Comparison of ENCODE assay signal across 7 cellular contexts in the genomic region with DNA sequence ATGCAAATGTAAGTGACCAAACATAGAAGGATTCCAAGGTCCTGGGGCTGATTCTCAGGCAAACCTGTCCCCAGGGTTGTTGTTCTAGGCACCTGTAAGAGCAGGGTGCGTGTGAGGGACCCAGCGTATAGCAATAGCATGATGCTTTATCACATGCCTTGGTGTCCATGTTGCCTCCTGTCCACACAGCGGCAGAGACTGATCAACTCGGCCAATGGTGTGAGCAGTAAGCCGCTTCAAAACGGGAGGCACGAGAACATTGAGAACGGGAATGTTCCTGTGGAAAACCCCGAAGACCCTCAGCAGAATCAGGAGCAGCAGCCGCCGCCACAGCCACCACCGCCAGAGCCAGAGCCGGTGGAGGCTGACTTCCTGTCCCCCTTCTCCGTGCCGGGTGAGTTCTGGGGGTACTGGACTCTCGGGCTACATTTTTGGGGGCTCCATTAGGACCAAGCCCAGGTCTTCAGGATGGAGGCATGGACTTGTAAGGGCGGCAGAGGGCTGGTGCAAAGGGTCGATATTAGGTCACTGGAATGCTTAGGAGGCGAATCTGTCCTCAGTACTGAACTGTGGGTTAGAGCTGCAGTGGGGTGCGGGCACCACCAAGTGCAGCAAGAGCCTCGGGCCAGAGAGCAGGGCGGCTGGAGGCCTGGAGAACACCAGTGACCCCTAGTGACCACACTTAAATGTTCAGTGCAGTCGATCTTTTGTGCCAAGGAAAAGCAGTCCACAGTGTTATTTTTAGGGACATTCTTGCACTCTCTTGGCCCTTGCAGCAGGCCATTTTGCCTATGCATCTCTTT. TPM values are rescaled to one million over a fixed set of nuclear protein-coding genes. Genes with fewer than 3 reads are reported as not detected.
DNase-seq lines count a peak whose midpoint lies in the region; ATAC-seq and TF ChIP-seq lines count a peak whose summit lies in the region.

No MANE protein-coding gene starts in this region.

- H3K18ac ChIP-seq in mesendoderm (ENCODE audit: low read length): no peak overlapping the region

- no peak overlapping the region for H2AK5ac ChIP-seq in mesendoderm (ENCODE audit: low read length)

- peaks cover 5% of the 10 kb centered on the region for H3K4me1 Mint-ChIP-seq in endodermal cell

- H3K36me3 ChIP-seq in endodermal cell (ENCODE audit: control insufficient read depth, insufficient read depth, low read length) (no peaks in the 10 kb centered on the region), mesendoderm (ENCODE audit: control insufficient read depth, insufficient read depth, low read length) (no peaks in the 10 kb centered on the region)

- H3K27ac Mint-ChIP-seq in endodermal cell: no peak overlapping the region

- peaks cover 7% of the 10 kb centered on the region for H3K27me3 Mint-ChIP-seq in endodermal cell (ENCODE audit: insufficient read depth)

- peak; percentile 89 for TF ChIP-seq CTCF in endodermal cell (conservative IDR thresholded peaks at IDR 0.05)

- H3K4me1 ChIP-seq in endodermal cell (ENCODE audit: control insufficient read depth, insufficient read depth, low read length) (peaks cover 2% of the 10 kb centered on the region), mesendoderm (ENCODE audit: control insufficient read depth, low read depth, low read length) (no peaks in the 10 kb centered on the region)

- H3K4ac ChIP-seq in mesendoderm (ENCODE audit: low read depth, low read length): no peak overlapping the region

- H4K8ac ChIP-seq in mesendoderm (ENCODE audit: low read depth, low read length): no peak overlapping the region

- no peak overlapping the region for H3K27ac ChIP-seq in endodermal cell (ENCODE audit: low read depth, low read length)
- no peak overlapping the region for H3K27ac ChIP-seq in mesendoderm (ENCODE audit: low read depth, low read length)

- H3K27me3 ChIP-seq in endodermal cell (ENCODE audit: control insufficient read depth, insufficient read depth, low read length, poor library complexity, severe bottlenecking) (peaks cover 7% of the 10 kb centered on the region), mesendoderm (ENCODE audit: insufficient read depth, low read length, poor library complexity) (no peaks in the 10 kb centered on the region)

- H3K23ac ChIP-seq in mesendoderm (ENCODE audit: low read length): no peak overlapping the region

- H2BK120ac ChIP-seq in mesendoderm (ENCODE audit: low read depth, low read length): no peak overlapping the region

- H2BK15ac ChIP-seq in mesendoderm (replicated peaks; ENCODE audit: low read depth): no peak overlapping the region

- H3K79me2 ChIP-seq in mesendoderm (ENCODE audit: control insufficient read depth, insufficient read depth, low read length): no peaks in the 10 kb centered on the region

- H3K79me1 ChIP-seq in mesendoderm (ENCODE audit: low read length): no peaks in the 10 kb centered on the region

- no peak overlapping the region for H3K4me2 ChIP-seq in mesendoderm (ENCODE audit: low read length)

- H3K4me3 Mint-ChIP-seq in endodermal cell: no peak overlapping the region

- H3K56ac ChIP-seq in mesendoderm (ENCODE audit: low read length): no peak overlapping the region

- H3K9me3 ChIP-seq in endodermal cell (ENCODE audit: control insufficient read depth, low read length): no peaks in the 10 kb centered on the region

- no peaks in the 10 kb centered on the region for H3K36me3 Mint-ChIP-seq in endodermal cell (ENCODE audit: low read depth)

- ATAC-seq in HG02610 (IDR thresholded peaks at IDR 0.05; ENCODE audit: unreplicated experiment): peak; percentile 52
- ATAC-seq in HG03196 (IDR thresholded peaks at IDR 0.05; ENCODE audit: unreplicated experiment): no peak

- H3K9ac ChIP-seq in endodermal cell (ENCODE audit: extremely low read depth, low read length, poor library complexity, severe bottlenecking) (no peak overlapping the region), mesendoderm (ENCODE audit: low read length) (no peak overlapping the region)

- no peak overlapping the region for H4K5ac ChIP-seq in mesendoderm (ENCODE audit: low read length)

- WGBS in endodermal cell (ENCODE audit: insufficient coverage in 1 of 2, insufficient read length in 1 of 2), 2 experiments: 75 to 77% methylated on average over 20 to 23 of the region's 23 CpGs
- no CpG with 5 or more reads among the region's 23 CpGs for WGBS in mesendoderm (ENCODE audit: extremely low coverage, insufficient coverage, low lambda C conversion rate)

- no peaks in the 10 kb centered on the region for H3K9me3 Mint-ChIP-seq in endodermal cell

- no peak overlapping the region for H3K4me3 ChIP-seq in endodermal cell (ENCODE audit: low read length)
- no peak overlapping the region for H3K4me3 ChIP-seq in mesendoderm (ENCODE audit: low read length)

- H2BK5ac ChIP-seq in mesendoderm (ENCODE audit: low read length): no peak overlapping the region

- peak; percentile 86 for DNase-seq in ELR (ENCODE audit: low read depth)
- peak; percentile 56 for DNase-seq in RPMI8226
- peak; percentile 86 for DNase-seq in endodermal cell
- DNase-seq in mesendoderm: peak; percentile 77
- DNase-seq in KG1 (lab: John Stamatoyannopoulos, UW): no peak

RNA-seq across cellular contexts. Expression of a gene that starts 57.2 kb away (rescaled TPM):
- total RNA-seq in endodermal cell: 1 to 10 TPM; 5.2 to 6.0 TPM
- polyA plus RNA-seq in endodermal cell (2013, experiment 1 of 2): 2.5 TPM
- polyA plus RNA-seq in endodermal cell (2013, experiment 2 of 2): 2.6 TPM
- polyA plus RNA-seq in mesendoderm (2013, experiment 1 of 2): 2.4 TPM
- 2.3 TPM for polyA plus RNA-seq in mesendoderm (2013, experiment 2 of 2)
